ENCODE assay signal across 12 cellular contexts in genomic region chr12:122851820-122852219, GRCh38. TPM values are rescaled to one million over a fixed set of nuclear protein-coding genes. Genes with fewer than 3 reads are reported as not detected.
A peak's percentile ranks its signal among the peaks of the same experiment; 100 is the strongest.
DNase-seq lines count a peak whose midpoint lies in the region; ATAC-seq, FAIRE-seq and TF ChIP-seq lines count a peak whose summit lies in the region.
"Had no signal": no experiment of that assay in that cellular context is flagged by ENCODE, and none has a peak within 500 bp of the region (broad histone marks: within the 10 kb centered on the region; RNA-seq: fewer than 3 reads in every experiment).

No MANE protein-coding gene starts in this region.

- no peak overlapping the region for H3K4me3 ChIP-seq in astrocyte (ENCODE audit: insufficient read depth, low read depth, low read length)
- no peak overlapping the region for H3K4me3 ChIP-seq in subcutaneous abdominal adipose tissue (ENCODE audit: low read depth in 1 of 5, low read length in 5 of 5)
- H3K4me3 ChIP-seq in pancreas, result no peak overlapping the region
- H3K4me3 ChIP-seq in ovary, result no peak overlapping the region

- WGBS in pancreas, 2 donors, result 89 to 93% methylated on average over 5 of the region's 5 CpGs
- 71 to 87% (median 80%) methylated on average over 5 of the region's 5 CpGs for WGBS in ovary, 3 donors

- peaks cover 5% of the 10 kb centered on the region for H3K36me3 Mint-ChIP-seq in astrocyte (ENCODE audit: low read depth, unreplicated experiment)

- TF ChIP-seq POLR2A in H54 (IDR thresholded peaks at IDR 0.05; ENCODE audit: low read depth, low read length) (no peak), ovary (IDR thresholded peaks at IDR 0.05) (no peak)

- peak overlapping the region; percentile 48 for H3K4me2 ChIP-seq in astrocyte (ENCODE audit: low read length)

- H3K4me1 ChIP-seq in astrocyte (ENCODE audit: insufficient read depth, low read length), result peaks cover 18% of the 10 kb centered on the region
- H3K4me1 ChIP-seq in subcutaneous abdominal adipose tissue (ENCODE audit: control insufficient read depth in 5 of 5, insufficient read depth in 5 of 5, low read length in 5 of 5), result peaks cover 5 to 36% (median 17%) of the 10 kb centered on the region in 5 donors
- no peaks in the 10 kb centered on the region for H3K4me1 ChIP-seq in pancreas
- H3K4me1 ChIP-seq in ovary (ENCODE audit: insufficient read depth), result no peaks in the 10 kb centered on the region

- DNase-seq in H54 (ENCODE audit: insufficient read length, low spot score), result peak; percentile 99
- DNase-seq in astrocyte (ENCODE audit: low read depth), result peak; percentile 78
- peak; percentile 78 for DNase-seq in glomerular visceral epithelial cell (ENCODE audit: extremely low spot score)
- DNase-seq in GM13977 (ENCODE audit: low spot score), result no peak
- DNase-seq in pancreas, result no peak
- DNase-seq in ovary, result no peak
- no peak for DNase-seq in activated CD8-positive, alpha-beta memory T cell treated with anti-CD3 and anti-CD28 coated beads, Interleukin-2, amount 50 U/mL, for 4 hours
- DNase-seq: activated CD4-positive, alpha-beta T cell treated with anti-CD3 and anti-CD28 coated beads, Interleukin-2, amount 50 U/mL, for 1 hour; RPMI8226; stimulated activated CD4-positive, alpha-beta T cell treated with anti-CD3 and anti-CD28 coated beads, Interleukin-15, amount 100 ng/mL, for 24 hours had no signal

- no peak overlapping the region for H3K9ac ChIP-seq in astrocyte (ENCODE audit: low read length)
- no peak overlapping the region for H3K9ac ChIP-seq in subcutaneous abdominal adipose tissue (ENCODE audit: low read length in 5 of 5)

- H3K4me3 Mint-ChIP-seq in astrocyte (ENCODE audit: unreplicated experiment), result no peak overlapping the region
- H3K4me3 Mint-ChIP-seq: central memory CD8-positive, alpha-beta T cell had no signal

- peak overlapping the region; percentile 35 for H2AFZ ChIP-seq in astrocyte (ENCODE audit: low read depth, low read length)

- TF ChIP-seq CTCF in astrocyte (IDR thresholded peaks at IDR 0.05; ENCODE audit: insufficient read depth, low read depth, low read length) (no peak), GM13977 (IDR thresholded peaks at IDR 0.05; ENCODE audit: extremely low read depth, insufficient read depth, missing control alignments) (no peak), pancreas (IDR thresholded peaks at IDR 0.05) (no peak), ovary (IDR thresholded peaks at IDR 0.05) (no peak)

- H4K20me1 ChIP-seq in astrocyte (ENCODE audit: insufficient read depth, low read length), result no peaks in the 10 kb centered on the region

- H3K9me3 ChIP-seq in astrocyte (ENCODE audit: insufficient read depth, low read depth, low read length) (no peaks in the 10 kb centered on the region), subcutaneous abdominal adipose tissue (ENCODE audit: control insufficient read depth in 5 of 5, low read length in 5 of 5) (no peaks in the 10 kb centered on the region), pancreas (no peaks in the 10 kb centered on the region), ovary (no peaks in the 10 kb centered on the region)

- H3K27me3 ChIP-seq in astrocyte (ENCODE audit: insufficient read depth, low read length), result no peaks in the 10 kb centered on the region
- peaks cover 0 to 3% (median 0%) of the 10 kb centered on the region in 5 donors for H3K27me3 ChIP-seq in subcutaneous abdominal adipose tissue (ENCODE audit: control insufficient read depth in 5 of 5, insufficient read depth in 4 of 5, low read length in 5 of 5)
- H3K27me3 ChIP-seq in pancreas, result no peaks in the 10 kb centered on the region
- no peaks in the 10 kb centered on the region for H3K27me3 ChIP-seq in ovary

- peak; percentile 93 for FAIRE-seq in H54 (lab: Jason Lieb, UNC)
- peak; percentile 20 for FAIRE-seq in astrocyte (lab: Jason Lieb, UNC)
- no peak for FAIRE-seq in pancreas (lab: Jason Lieb, UNC)

- intact Hi-C loops in pancreas (cut with DNase I) (loop anchor here in 1 of 3 donors (10.0 kb wide), 1 partner anchor 103 kb away; no protein-coding TSS in a partner anchor), ovary (cut with DNase I) (no loop called here)

- ATAC-seq in pancreas, result no peak

- no peaks in the 10 kb centered on the region for H3K27me3 Mint-ChIP-seq in astrocyte (ENCODE audit: low read depth, unreplicated experiment)
- H3K27me3 Mint-ChIP-seq: central memory CD8-positive, alpha-beta T cell had no signal

- H3K9me3 Mint-ChIP-seq in astrocyte (ENCODE audit: unreplicated experiment), result no peaks in the 10 kb centered on the region
- H3K9me3 Mint-ChIP-seq: central memory CD8-positive, alpha-beta T cell had no signal

- H3K27ac Mint-ChIP-seq in astrocyte (ENCODE audit: unreplicated experiment), result no peak overlapping the region

- peaks cover 12% of the 10 kb centered on the region for H3K4me1 Mint-ChIP-seq in astrocyte (ENCODE audit: low read depth, unreplicated experiment)
- H3K4me1 Mint-ChIP-seq: central memory CD8-positive, alpha-beta T cell had no signal

- in situ Hi-C loops in GM13977 (cut with MboI; ENCODE audit: low pct_unique_long_range_greater_than_20kb, low sequenced_read_pairs, unreplicated experiment), result no loop called here

- H3K79me2 ChIP-seq in astrocyte (ENCODE audit: insufficient read depth, low read length), result no peaks in the 10 kb centered on the region

- H3K27ac ChIP-seq in astrocyte (ENCODE audit: low read depth, low read length) (peak overlapping the region; percentile 17), subcutaneous abdominal adipose tissue (ENCODE audit: low read depth, low read length) (peak overlapping the region; percentile 23), pancreas (no peak overlapping the region), ovary (no peak overlapping the region)

- H3K36me3 ChIP-seq in astrocyte (ENCODE audit: insufficient read depth, low read length) (no peaks in the 10 kb centered on the region), subcutaneous abdominal adipose tissue (ENCODE audit: control insufficient read depth in 5 of 5, insufficient read depth in 5 of 5, low read length in 5 of 5) (peaks cover 0 to 28% (median 19%) of the 10 kb centered on the region in 5 donors), pancreas (peaks cover 0 to 41% (median 15%) of the 10 kb centered on the region in 3 donors), ovary (no peaks in the 10 kb centered on the region)

- TF ChIP-seq EP300 in ovary (IDR thresholded peaks at IDR 0.05), result no peak

RNA-seq across cellular contexts. Expression of gene HIP1R, which starts 16.6 kb away (rescaled TPM):
- total RNA-seq in astrocyte (21.3 and 22.2 TPM in 2 replicates), pancreas (10 to 100 TPM; 41.0 to 96.3 (median 47.9) TPM), ovary (10 to 100 TPM in 5 of 7 donors, 1 to 10 TPM in 2; 9.0 to 20.2 (median 10.4) TPM)
- polyA plus RNA-seq in pancreas (100 to 1,000 TPM; 158 to 206 TPM), ovary (10 to 100 TPM in 1 of 2 donors, 1 to 10 TPM in 1; 1.4 to 11.5 TPM)

RNA-seq across cellular contexts. Expression of gene VPS37B, which starts 44.1 kb away (rescaled TPM):
- total RNA-seq in astrocyte (27.1 and 31.4 TPM in 2 replicates), pancreas (10 to 100 TPM; 13.5 to 20.2 (median 17.3) TPM), ovary (10 to 100 TPM; 11.1 to 44.3 (median 13.2) TPM)
- polyA plus RNA-seq in pancreas (10 to 100 TPM; 27.4 to 30.1 TPM), ovary (10 to 100 TPM in 1 of 2 donors, 1 to 10 TPM in 1; 9.5 to 12.1 TPM)

Comparison
In these comparisons a context has a peak if more than half of its experiments do, and no peak if none do; other contexts are left out.
1. DNase-seq: peak in H54 (single experiment), astrocyte (single experiment) and glomerular visceral epithelial cell (single experiment); none in GM13977 (single experiment), pancreas (0 of 6), ovary (0 of 5) and activated CD8-positive, alpha-beta memory T cell treated with anti-CD3 and anti-CD28 coated beads, Interleukin-2, amount 50 U/mL, for 4 hours (single experiment).
2. H3K27ac ChIP-seq: peak in astrocyte (single experiment) and subcutaneous abdominal adipose tissue (single experiment); none in pancreas (0 of 4) and ovary (0 of 2).